9 cellular contexts compared by ENCODE assay signal in the genomic region with DNA sequence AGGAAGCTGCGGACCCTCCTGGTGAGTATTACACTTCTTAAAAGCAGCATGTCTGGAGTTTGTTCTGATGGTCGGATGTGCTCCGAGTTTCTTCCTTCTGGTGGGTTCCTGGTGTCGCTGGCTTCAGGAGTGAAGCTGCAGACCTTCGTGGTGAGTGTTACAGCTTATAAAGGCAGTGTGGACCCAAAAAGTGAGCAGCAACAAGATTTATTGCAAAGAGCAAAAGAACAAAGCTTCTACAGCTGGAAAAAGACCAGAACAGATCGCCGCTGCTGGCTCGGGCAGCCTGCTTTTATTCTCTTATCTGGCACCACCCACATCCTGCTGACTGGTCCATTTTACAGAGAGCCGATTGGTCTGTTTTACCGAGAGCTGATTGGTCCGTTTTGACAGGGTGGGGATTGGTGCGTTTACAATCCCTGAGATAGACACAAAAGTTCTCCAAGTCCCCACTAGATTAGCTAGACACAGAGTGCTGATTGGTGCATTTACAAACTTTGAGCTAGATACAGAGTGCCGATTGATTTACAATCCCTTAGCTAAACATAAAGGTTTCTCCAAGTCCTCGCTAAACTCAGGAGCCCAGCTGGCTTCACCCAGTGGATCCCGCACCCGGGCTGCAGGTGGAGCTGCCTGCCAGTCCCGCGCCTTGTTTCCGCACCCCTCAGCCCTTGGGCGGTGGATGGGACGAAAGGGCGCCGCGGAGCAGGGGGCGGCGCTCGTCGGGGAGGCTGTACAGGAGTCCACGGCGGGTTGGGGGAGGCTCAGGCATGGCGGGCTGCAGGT. TPM values are rescaled to one million over a fixed set of nuclear protein-coding genes. Genes with fewer than 3 reads are reported as not detected.
A peak's percentile ranks its signal among the peaks of the same experiment; 100 is the strongest.
DNase-seq lines count a peak whose midpoint lies in the region; ATAC-seq, FAIRE-seq and TF ChIP-seq lines count a peak whose summit lies in the region.
"Not testable (repeated sequence)": the region's sequence is repeated elsewhere in the genome, so short reads cannot be mapped to it uniquely, and the experiment has no call there.
"Had no signal": no experiment of that assay in that cellular context is flagged by ENCODE, and none has a peak within 500 bp of the region (broad histone marks: within the 10 kb centered on the region; RNA-seq: fewer than 3 reads in every experiment).

No MANE protein-coding gene starts in this region.

- H3K9me3 Mint-ChIP-seq in WTC11 = not testable (repeated sequence)

- not testable (repeated sequence) for TF ChIP-seq POLR2A in A549 (IDR thresholded peaks at IDR 0.05; ENCODE audit: low read length); esophagus muscularis mucosa (IDR thresholded peaks at IDR 0.05; ENCODE audit: low read depth)

- H3K18ac ChIP-seq in mesenchymal stem cell (ENCODE audit: low read depth in 1 of 2, low read length in 2 of 2) = not testable (repeated sequence)

- ATAC-seq in A549, WTC11: not testable (repeated sequence)

- not testable (repeated sequence) for H3K36me3 ChIP-seq in HEK293 (ENCODE audit: control insufficient read depth in 2 of 2, insufficient read depth in 1 of 2, low read length in 2 of 2); esophagus muscularis mucosa; mesenchymal stem cell (ENCODE audit: control insufficient read depth in 1 of 2, insufficient read depth in 2 of 2, low read depth in 1 of 2, low read length in 2 of 2)

- H3K4me3 Mint-ChIP-seq in WTC11 = not testable (repeated sequence)

- H2BK5ac ChIP-seq in mesenchymal stem cell (ENCODE audit: low read depth, low read length, poor library complexity, severe bottlenecking) = not testable (repeated sequence)

- H3K9ac ChIP-seq in mesenchymal stem cell (ENCODE audit: low read length) = not testable (repeated sequence)

- not testable (repeated sequence) for FAIRE-seq in A549 (lab: Jason Lieb, UNC)

- not testable (repeated sequence) for H2BK15ac ChIP-seq in mesenchymal stem cell (ENCODE audit: low read depth, poor library complexity, severe bottlenecking)

- WGBS in A549 (ENCODE audit: missing lambda C conversion rate) = 67% methylated on average over 29 of the region's 31 CpGs
- 83% methylated on average over 16 of the region's 31 CpGs for WGBS in esophagus muscularis mucosa
- WGBS in mesenchymal stem cell = 91% methylated on average over 30 of the region's 31 CpGs

- TF ChIP-seq EP300 in A549 (IDR thresholded peaks at IDR 0.05); esophagus muscularis mucosa (IDR thresholded peaks at IDR 0.05): not testable (repeated sequence)

- not testable (repeated sequence) for H4K91ac ChIP-seq in mesenchymal stem cell (ENCODE audit: low read length)

- H3K9me3 ChIP-seq in A549; HEK293 (ENCODE audit: control insufficient read depth, insufficient read depth, low read depth, low read length); esophagus muscularis mucosa; mesenchymal stem cell (ENCODE audit: control insufficient read depth, low read length): not testable (repeated sequence)

- not testable (repeated sequence) for H3K4me1 Mint-ChIP-seq in WTC11

- H3K79me1 ChIP-seq in mesenchymal stem cell (replicated peaks; ENCODE audit: low read length, poor library complexity, severe bottlenecking) = not testable (repeated sequence)

- H2BK12ac ChIP-seq in mesenchymal stem cell (ENCODE audit: low read length in 2 of 2) = not testable (repeated sequence)

- H2BK120ac ChIP-seq in mesenchymal stem cell (ENCODE audit: low read depth, low read length) = not testable (repeated sequence)

- H3K27ac ChIP-seq in A549; HEK293 (ENCODE audit: extremely low read depth, low read depth, low read length); esophagus muscularis mucosa (replicated peaks in 1 of 4); mesenchymal stem cell (ENCODE audit: low read length, poor library complexity, severe bottlenecking): not testable (repeated sequence)

- H3K27ac Mint-ChIP-seq in WTC11 = not testable (repeated sequence)

- H3K36me3 Mint-ChIP-seq in WTC11 = not testable (repeated sequence)

- POLR2A ChIA-PET in A549 (lab: Yijun Ruan, JAX); WTC11 (lab: Charles Lee): not testable (repeated sequence)
- POLR2A ChIA-PET in HEK293 (lab: Yijun Ruan, JAX) = interaction anchor here (1.2 kb wide), 1 partner anchor 13 kb away, joined by 3 read pairs; no protein-coding TSS in a partner anchor

- not testable (repeated sequence) for H3K23ac ChIP-seq in mesenchymal stem cell (ENCODE audit: low read length in 2 of 2)

- not testable (repeated sequence) for H3K27me3 ChIP-seq in esophagus muscularis mucosa
- H3K27me3 ChIP-seq in mesenchymal stem cell (ENCODE audit: control insufficient read depth in 1 of 2, insufficient read depth in 1 of 2, low read length in 2 of 2) = peaks cover 0 to 11% of the 10 kb centered on the region in 2 experiments

- TF ChIP-seq RAD21 in A549 (conservative IDR thresholded peaks at IDR 0.05 in 1 of 2, IDR thresholded peaks at IDR 0.05 in 1 of 2) = not testable (repeated sequence)

- peaks cover 16% of the 10 kb centered on the region for H3K4me1 ChIP-seq in A549
- H3K4me1 ChIP-seq in HEK293 (ENCODE audit: control insufficient read depth, insufficient read depth, low read length); esophagus muscularis mucosa; mesenchymal stem cell (ENCODE audit: control insufficient read depth, insufficient read depth, low read depth, low read length): not testable (repeated sequence)

- not testable (repeated sequence) for H4K8ac ChIP-seq in mesenchymal stem cell (ENCODE audit: low read length)

- not testable (repeated sequence) for H3K27me3 Mint-ChIP-seq in WTC11 (ENCODE audit: low read depth)

- H2AFZ ChIP-seq in mesenchymal stem cell (ENCODE audit: low read depth, low read length) = not testable (repeated sequence)

- DNase-seq in A549 (ENCODE audit: low read depth in 1 of 2, low spot score in 1 of 2); mesenchymal stem cell: not testable (repeated sequence)
- peak; percentile 32 for DNase-seq in WTC11 (ENCODE audit: low spot score)
- peak; percentile 32 for DNase-seq in cerebellar cortex (ENCODE audit: low spot score)
- peak; percentile 64 for DNase-seq in esophagus muscularis mucosa (ENCODE audit: extremely low spot score)

- not testable (repeated sequence) for TF ChIP-seq CTCF in A549 (IDR thresholded peaks at IDR 0.05); HEK293 (tag by site-specific recombination; IDR thresholded peaks at IDR 0.05); WTC11 (IDR thresholded peaks at IDR 0.05); esophagus muscularis mucosa (IDR thresholded peaks at IDR 0.05)

- intact Hi-C loops in esophagus muscularis mucosa (cut with DNase I) = not testable (repeated sequence)

- not testable (repeated sequence) for H3K4ac ChIP-seq in mesenchymal stem cell (ENCODE audit: low read depth in 1 of 2, low read length in 2 of 2)

- peak overlapping the region; percentile 43 for H2AK5ac ChIP-seq in mesenchymal stem cell (ENCODE audit: low read length, severe bottlenecking)

- not testable (repeated sequence) for H3K4me3 ChIP-seq in A549; HEK293 (ENCODE audit: low read depth, low read length); esophagus muscularis mucosa; mesenchymal stem cell (ENCODE audit: insufficient read depth in 1 of 2, low read depth in 1 of 2, low read length in 2 of 2)

- peak overlapping the region; percentile 24; the same call in 1 of the 3 replicates for H3K4me2 ChIP-seq in A549
- not testable (repeated sequence) for H3K4me2 ChIP-seq in mesenchymal stem cell (ENCODE audit: low read length, poor library complexity, severe bottlenecking)

- H3K14ac ChIP-seq in mesenchymal stem cell (ENCODE audit: low read length in 2 of 2) = not testable (repeated sequence)

- CTCF ChIA-PET in A549 (lab: Yijun Ruan, JAX) (interaction anchor here (1.0 to 1.3 kb wide), 3 partner anchors 12 to 66 kb away, joined by 3 to 4 read pairs (median 3); no protein-coding TSS in a partner anchor), HEK293 (lab: Yijun Ruan, JAX) (interaction anchor here (2.5 to 2.6 kb wide), 2 partner anchors 12 to 101 kb away, joined by 12 to 13 read pairs; no protein-coding TSS in a partner anchor), WTC11 (lab: Charles Lee) (interaction anchor here (0.8 to 3.5 kb wide), 4 partner anchors 12 to 105 kb away, joined by 3 to 20 read pairs (median 4); no protein-coding TSS in a partner anchor)

TF ChIP-seq in A549, 52 proteins besides CTCF, POLR2A, EP300 and RAD21:
- peak; percentile 51 for TF ChIP-seq MAFK (IDR thresholded peaks at IDR 0.05; ENCODE audit: partially characterized antibody)

TF ChIP-seq in HEK293, 187 proteins besides CTCF, POLR2A, EP300 and RAD21:
- TF ChIP-seq FEZF1 (tag by site-specific recombination; IDR thresholded peaks at IDR 0.05) = peak; percentile 58; the same call in 1 of the 2 replicates

RNA-seq across cellular contexts. Expression of gene SYT14, which starts 49.5 kb away (rescaled TPM):
- 0.01 TPM in 2 replicates for polyA plus RNA-seq in A549 (2011; rRNA removed)
- polyA plus RNA-seq in A549 (2012; cell fraction: cytosol; rRNA removed) = not detected in 2 replicates
- not detected in 2 replicates for polyA plus RNA-seq in A549 (2012; cell fraction: nucleus; rRNA removed)
- polyA plus RNA-seq in A549 (2017; fragmentation: RNase III; extraction: RNeasy Plus Mini Kit Qiagen cat#74134 plus additional on column Dnase treatment) = 0.05 to 0.10 TPM (median 0.06 TPM) in 3 replicates
- polyA minus RNA-seq in A549 (2011; rRNA and poly(A)+ RNA removed) = not detected in 2 replicates
- total RNA-seq in WTC11 (2021) = 10.6 to 12.0 TPM (median 10.9 TPM) in 3 replicates
- under 1 TPM; 0.11 to 0.42 (median 0.15) TPM for total RNA-seq in esophagus muscularis mucosa
- polyA plus RNA-seq in mesenchymal stem cell (2013, experiment 1 of 2) = 0.19 TPM
- polyA plus RNA-seq in mesenchymal stem cell (2013, experiment 2 of 2) = 0.21 TPM
- total RNA-seq: CD4-positive, alpha-beta memory T cell; HT-29 had no signal
- polyA plus RNA-seq: CD14-positive monocyte; CD4-positive, alpha-beta memory T cell had no signal
